ENCODE assay signal across 8 cellular contexts in the genomic region with DNA sequence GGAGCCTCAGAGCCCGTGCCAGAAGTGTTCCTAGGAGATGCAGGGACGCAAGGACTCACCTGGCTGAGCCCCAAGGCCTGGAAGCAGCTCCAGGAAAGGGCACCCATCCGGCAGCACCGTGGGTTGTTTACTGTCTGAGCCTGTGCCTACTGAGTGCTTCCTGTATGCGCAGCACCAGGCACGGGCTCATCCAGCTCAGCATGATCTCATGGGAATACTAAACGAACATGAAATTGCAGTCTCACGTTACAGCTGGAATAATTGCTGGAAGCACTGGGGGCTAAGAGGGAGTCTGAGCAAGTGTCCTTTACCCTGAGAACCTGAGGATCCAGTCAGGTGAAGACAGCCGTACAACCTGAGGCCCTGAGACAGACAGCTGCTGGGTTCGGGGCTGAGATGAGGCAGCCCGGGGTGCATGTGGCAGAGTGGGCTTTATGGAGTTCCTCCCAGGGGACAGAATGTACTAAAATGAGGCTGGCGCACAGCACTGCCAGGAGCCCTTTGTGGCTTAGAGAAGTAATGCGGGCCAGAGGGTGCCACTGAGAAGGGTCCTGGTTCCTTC. TPM values are rescaled to one million over a fixed set of nuclear protein-coding genes. Genes with fewer than 3 reads are reported as not detected.
DNase-seq lines count a peak whose midpoint lies in the region; ATAC-seq and TF ChIP-seq lines count a peak whose summit lies in the region.

No MANE protein-coding gene starts in this region.

- peaks cover 19% of the 10 kb centered on the region for H3K4me1 Mint-ChIP-seq in GM23338

- no peaks in the 10 kb centered on the region for H3K36me3 ChIP-seq in GM23338 (ENCODE audit: insufficient read depth)

- no peaks in the 10 kb centered on the region for H3K36me3 Mint-ChIP-seq in GM23338 (ENCODE audit: low read depth)

- peaks cover 6% of the 10 kb centered on the region; the same call in 1 of the 2 replicates for H3K4me1 ChIP-seq in GM23338 (ENCODE audit: insufficient read depth)

- H3K9me2 ChIP-seq in GM23338 (ENCODE audit: insufficient read depth): no peaks in the 10 kb centered on the region

- peak overlapping the region; percentile 85 for H3K27ac Mint-ChIP-seq in GM23338

- 0 out of 2 replicates have a peak, but pooled peaks cover 6% of the 10 kb centered on the region for H3F3A ChIP-seq in GM23338 (replicated peaks; ENCODE audit: low read depth)

- peak in 1 of 2 experiments; percentile 22; a peak in 1 of 4 replicates for TF ChIP-seq CTCF in GM23338 (conservative IDR thresholded peaks at IDR 0.05; ENCODE audit: low read depth in 2 of 2)
- peak in 8 of 56 donors; percentile 12 to 28 (median 14) for TF ChIP-seq CTCF in dorsolateral prefrontal cortex (IDR thresholded peaks at IDR 0.05 in 54 of 56, conservative IDR thresholded peaks at IDR 0.05 in 2 of 56; ENCODE audit: low read depth in 1 of 56, partially characterized antibody in 56 of 56)

- no peaks in the 10 kb centered on the region for H3K9me3 Mint-ChIP-seq in GM23338

- H3K4me3 ChIP-seq in GM23338: no peak overlapping the region
- peak overlapping the region in 57 of 59 donors; percentile 2 to 63 (median 39) for H3K4me3 ChIP-seq in dorsolateral prefrontal cortex

- intact Hi-C loops in dorsolateral prefrontal cortex (cut with DNase I): loop anchor here (5.0 to 10.0 kb wide), 4 partner anchors 84 to 401 kb away; a partner anchor contains a TSS
- intact Hi-C loops in sciatic nerve (cut with DNase I): loop anchor here (5.0 kb wide), 1 partner anchor 44 kb away; a partner anchor contains a TSS

- no peak overlapping the region; the same call in 2 of the 3 replicates for H3K4me3 Mint-ChIP-seq in GM23338

- H3K27me3 ChIP-seq in GM23338 (ENCODE audit: insufficient read depth): no peaks in the 10 kb centered on the region
- no peaks in the 10 kb centered on the region for H3K27me3 ChIP-seq in dorsolateral prefrontal cortex

- ATAC-seq in GM23338 (peak; percentile 64), sciatic nerve (peak; percentile 40), GM21529 (IDR thresholded peaks at IDR 0.05; ENCODE audit: unreplicated experiment) (no peak), GM21447 (IDR thresholded peaks at IDR 0.05; ENCODE audit: unreplicated experiment) (no peak), HG02981 (IDR thresholded peaks at IDR 0.05; ENCODE audit: unreplicated experiment) (no peak)

- H3K27me3 Mint-ChIP-seq in GM23338 (ENCODE audit: insufficient read depth, low read depth, poor library complexity): peaks cover 10% of the 10 kb centered on the region

- H3K27ac ChIP-seq in GM23338 (ENCODE audit: low read depth) (peak overlapping the region; percentile 55; the same call in 1 of the 2 replicates), dorsolateral prefrontal cortex (peak overlapping the region; percentile 52 to 98 (median 95))

- H3K79me2 ChIP-seq in GM23338 (replicated peaks; ENCODE audit: insufficient read depth): no peaks in the 10 kb centered on the region

- no peak overlapping the region for H2AFZ ChIP-seq in GM23338

- no peaks in the 10 kb centered on the region; the same call in 1 of the 2 replicates for H4K20me1 ChIP-seq in GM23338 (replicated peaks; ENCODE audit: insufficient read depth)

- no peak overlapping the region for H3K4me2 ChIP-seq in GM23338

- DNase-seq in GM23338 (ENCODE audit: low spot score) (peak; percentile 74), NCI-H2196 treated with DMSO at 0.1 percent for 48 hours (lab: John Stamatoyannopoulos, UW; ENCODE audit: unreplicated experiment) (peak; percentile 55), dorsolateral prefrontal cortex (peak in 7 of 10 donors; percentile 54 to 78 (median 69)), sciatic nerve (ENCODE audit: low spot score) (no peak)
- DNase-seq in central memory CD4-positive, alpha-beta T cell: no peak

TF ChIP-seq in GM23338, 12 proteins besides CTCF, POLR2A, EP300 and RAD21:
- TF ChIP-seq EZH2 (IDR thresholded peaks at IDR 0.05; ENCODE audit: low read depth, unreplicated experiment) (no peak), NANOG (IDR thresholded peaks at IDR 0.05; ENCODE audit: borderline replicate concordance) (no peak), EZH2phosphoT487 (IDR thresholded peaks at IDR 0.05; ENCODE audit: unreplicated experiment) (no peak), CREB1 (CRISPR knock-in tag; IDR thresholded peaks at IDR 0.05; ENCODE audit: low read depth) (no peak), STAT1 (IDR thresholded peaks at IDR 0.05; ENCODE audit: unreplicated experiment) (no peak)
TF ChIP-seq in GM23338: peak in this region for 0.

RNA-seq across cellular contexts. Expression of a gene that starts 5.4 kb away (rescaled TPM):
- total RNA-seq in GM23338 (2014; rRNA removed; shearing (Covaris generic)): 1.6 and 8.0 TPM in 2 replicates
- polyA plus RNA-seq in GM23338 (2016; fragmentation: Nextera tagmentation; extraction: Ambion mirVana): 12.8 and 13.0 TPM in 2 replicates
- total RNA-seq in dorsolateral prefrontal cortex (1 to 10 TPM in 110 of 120 experiments, under 1 TPM in 8, not detected in 2; 0.26 to 6.7 (median 2.2) TPM), sciatic nerve (0.98 TPM)

RNA-seq across cellular contexts. Expression of a gene that starts 10.4 kb away (rescaled TPM):
- 27.5 and 35.0 TPM in 2 replicates for total RNA-seq in GM23338 (2014; rRNA removed; shearing (Covaris generic))
- polyA plus RNA-seq in GM23338 (2016; fragmentation: Nextera tagmentation; extraction: Ambion mirVana): 114 and 129 TPM in 2 replicates
- total RNA-seq in dorsolateral prefrontal cortex: 10 to 100 TPM; 21.1 to 56.9 (median 38.9) TPM
- 35.3 TPM for total RNA-seq in sciatic nerve

RNA-seq across cellular contexts. Expression of a gene that starts 17.7 kb away (rescaled TPM):
- total RNA-seq in GM23338 (2014; rRNA removed; shearing (Covaris generic)): 17.6 and 18.9 TPM in 2 replicates
- polyA plus RNA-seq in GM23338 (2016; fragmentation: Nextera tagmentation; extraction: Ambion mirVana): 12.4 and 13.7 TPM in 2 replicates
- total RNA-seq in dorsolateral prefrontal cortex: 10 to 100 TPM in 108 of 120 experiments, 1 to 10 TPM in 12; 5.4 to 42.1 (median 16.4) TPM
- 46.2 TPM for total RNA-seq in sciatic nerve

RNA-seq across cellular contexts. Expression of a gene that starts 33.2 kb away (rescaled TPM):
- total RNA-seq in GM23338 (2014; rRNA removed; shearing (Covaris generic)): 22.1 and 23.9 TPM in 2 replicates
- 8.3 and 14.3 TPM in 2 replicates for polyA plus RNA-seq in GM23338 (2016; fragmentation: Nextera tagmentation; extraction: Ambion mirVana)
- total RNA-seq in dorsolateral prefrontal cortex (10 to 100 TPM; 10.9 to 28.1 (median 18.3) TPM), sciatic nerve (27.4 TPM)

RNA-seq across cellular contexts. Expression of a gene that starts 41.6 kb away (rescaled TPM):
- total RNA-seq in GM23338 (2014; rRNA removed; shearing (Covaris generic)): 13.8 and 14.0 TPM in 2 replicates
- polyA plus RNA-seq in GM23338 (2016; fragmentation: Nextera tagmentation; extraction: Ambion mirVana): 26.1 and 33.8 TPM in 2 replicates
- total RNA-seq in dorsolateral prefrontal cortex (10 to 100 TPM in 1 of 120 experiments, 1 to 10 TPM in 97, under 1 TPM in 6, not detected in 16; 0.72 to 11.5 (median 2.6) TPM), sciatic nerve (1.6 TPM)

Comparison
In these comparisons a context has a peak if more than half of its experiments do, and no peak if none do; other contexts are left out.
1. ATAC-seq: peak in GM23338 (single experiment) and sciatic nerve (single experiment); none in GM21529 (single experiment), GM21447 (single experiment) and HG02981 (single experiment).
2. DNase-seq: peak in GM23338 (single experiment), NCI-H2196 treated with DMSO at 0.1 percent for 48 hours (single experiment) and dorsolateral prefrontal cortex (7 of 10); none in sciatic nerve (single experiment) and central memory CD4-positive, alpha-beta T cell (single experiment).